ENCODE assay signal across 21 cellular contexts in the genomic region with DNA sequence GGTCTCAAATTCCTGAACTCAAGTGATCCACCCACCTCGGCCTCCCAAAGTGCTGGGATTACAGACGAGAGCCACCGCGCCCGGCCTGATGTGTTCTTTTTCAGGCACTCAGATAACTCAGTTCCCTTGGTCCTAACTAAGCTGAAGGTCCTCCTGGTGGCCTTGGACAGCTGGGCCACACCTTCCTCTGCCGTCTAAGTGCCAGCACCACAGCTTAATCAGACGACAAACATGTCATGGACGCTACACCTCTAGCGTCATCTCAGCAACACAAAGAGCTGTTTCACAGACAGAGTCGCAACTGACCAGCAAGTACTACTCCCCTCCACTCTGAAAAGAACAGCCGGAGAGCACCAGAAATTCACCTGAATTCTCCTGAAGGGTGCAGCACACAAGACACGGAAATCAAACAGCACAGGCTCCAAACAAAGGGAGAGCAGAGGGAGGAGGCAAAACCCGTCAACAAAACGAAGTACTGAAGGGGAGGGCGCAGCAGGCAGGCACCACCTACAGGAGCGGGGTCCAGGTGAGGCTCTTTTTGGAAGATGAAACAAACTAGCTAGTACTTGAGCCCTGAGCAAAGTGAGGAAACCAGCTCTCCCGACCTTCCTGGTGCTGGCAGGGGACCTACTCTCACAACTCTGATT. TPM values are rescaled to one million over a fixed set of nuclear protein-coding genes. Genes with fewer than 3 reads are reported as not detected.
DNase-seq lines count a peak whose midpoint lies in the region; ATAC-seq and TF ChIP-seq lines count a peak whose summit lies in the region.
"Had no signal": no experiment of that assay in that cellular context is flagged by ENCODE, and none has a peak within 500 bp of the region (broad histone marks: within the 10 kb centered on the region; RNA-seq: fewer than 3 reads in every experiment).

No MANE protein-coding gene starts in this region.

- TF ChIP-seq CTCF in body of pancreas (IDR thresholded peaks at IDR 0.05) (peak in 2 of 7 experiments; percentile 5), suprapubic skin (IDR thresholded peaks at IDR 0.05) (no peak), mammary epithelial cell (conservative IDR thresholded peaks at IDR 0.05 in 1 of 2, IDR thresholded peaks at IDR 0.05 in 1 of 2; ENCODE audit: extremely low read depth in 1 of 2, insufficient read depth in 1 of 2, low read depth in 1 of 2, low read length in 2 of 2) (no peak)

- H3K4me3 Mint-ChIP-seq in activated naive CD8-positive, alpha-beta T cell: peak overlapping the region; percentile 45
- no peak overlapping the region for H3K4me3 Mint-ChIP-seq in activated naive CD8-positive, alpha-beta T cell treated with anti-CD3 and anti-CD28 coated beads for 36 hours
- H3K4me3 Mint-ChIP-seq: activated CD8-positive, alpha-beta T cell treated with anti-CD3 and anti-CD28 coated beads, Interleukin-2, amount 10 ng/mL, durations not matched to agents 7 days and 5 days; stimulated activated naive CD8-positive, alpha-beta T cell treated with anti-CD3 and anti-CD28 coated beads, Interleukin-15, amount 100 ng/mL, for 72 hours had no signal

- H3K4me1 ChIP-seq in body of pancreas (peaks cover 40% of the 10 kb centered on the region), mesendoderm (ENCODE audit: control insufficient read depth, low read depth, low read length) (no peaks in the 10 kb centered on the region), suprapubic skin (peaks cover 17% of the 10 kb centered on the region), mammary epithelial cell (ENCODE audit: insufficient read depth, low read length) (peaks cover 9% of the 10 kb centered on the region)
- H3K4me1 ChIP-seq: upper lobe of right lung had no signal

- H3K27ac Mint-ChIP-seq in activated naive CD8-positive, alpha-beta T cell: peak overlapping the region; percentile 76
- H3K27ac Mint-ChIP-seq in activated naive CD8-positive, alpha-beta T cell treated with anti-CD3 and anti-CD28 coated beads for 36 hours: no peak overlapping the region

- no TSS peak for BruUV-seq in mammary epithelial cell (replicated peaks; lab: Mats Ljungman, UMichigan)

- H3K4me2 ChIP-seq in mesendoderm (ENCODE audit: low read length): no peak overlapping the region
- H3K4me2 ChIP-seq in mammary epithelial cell (ENCODE audit: insufficient read depth, low read depth, low read length): no peak overlapping the region
- H3K4me2 ChIP-seq: BLaER1 had no signal

- H3K4ac ChIP-seq in mesendoderm (ENCODE audit: low read depth, low read length): no peak overlapping the region

- no peak overlapping the region for H4K5ac ChIP-seq in mesendoderm (ENCODE audit: low read length)

- H3K27me3 Mint-ChIP-seq in activated naive CD8-positive, alpha-beta T cell: no peaks in the 10 kb centered on the region
- no peaks in the 10 kb centered on the region for H3K27me3 Mint-ChIP-seq in activated naive CD8-positive, alpha-beta T cell treated with anti-CD3 and anti-CD28 coated beads for 36 hours
- H3K27me3 Mint-ChIP-seq: stimulated activated naive CD8-positive, alpha-beta T cell treated with anti-CD3 and anti-CD28 coated beads, Interleukin-15, amount 100 ng/mL, for 72 hours had no signal

- no peaks in the 10 kb centered on the region for H3K9me3 Mint-ChIP-seq in activated naive CD8-positive, alpha-beta T cell (ENCODE audit: low read depth)
- no peaks in the 10 kb centered on the region for H3K9me3 Mint-ChIP-seq in activated naive CD8-positive, alpha-beta T cell treated with anti-CD3 and anti-CD28 coated beads for 36 hours
- H3K9me3 Mint-ChIP-seq: stimulated activated naive CD8-positive, alpha-beta T cell treated with anti-CD3 and anti-CD28 coated beads, Interleukin-15, amount 100 ng/mL, for 72 hours had no signal

- H3K27me3 ChIP-seq in body of pancreas (no peaks in the 10 kb centered on the region), mesendoderm (ENCODE audit: insufficient read depth, low read length, poor library complexity) (no peaks in the 10 kb centered on the region), suprapubic skin (no peaks in the 10 kb centered on the region), mammary epithelial cell (ENCODE audit: insufficient read depth, low read length) (no peaks in the 10 kb centered on the region)
- H3K27me3 ChIP-seq: BLaER1, colonic mucosa, upper lobe of right lung had no signal

- no peak overlapping the region for H4K8ac ChIP-seq in mesendoderm (ENCODE audit: low read depth, low read length)

- H3K79me2 ChIP-seq in mesendoderm (ENCODE audit: control insufficient read depth, insufficient read depth, low read length): peaks cover 50% of the 10 kb centered on the region
- H3K79me2 ChIP-seq in mammary epithelial cell (ENCODE audit: insufficient read depth, low read length): peaks cover 81% of the 10 kb centered on the region

- H2BK120ac ChIP-seq in mesendoderm (ENCODE audit: low read depth, low read length): no peak overlapping the region

- peak overlapping the region; percentile 35 to 84 (median 76) for H3K27ac ChIP-seq in body of pancreas
- H3K27ac ChIP-seq in mesendoderm (ENCODE audit: low read depth, low read length): no peak overlapping the region
- peak overlapping the region; percentile 18 for H3K27ac ChIP-seq in suprapubic skin
- H3K27ac ChIP-seq in mammary epithelial cell (ENCODE audit: insufficient read depth, low read depth, low read length): no peak overlapping the region
- H3K27ac ChIP-seq: BLaER1, colonic mucosa, HL-60, upper lobe of right lung had no signal

- no peak for TF ChIP-seq EP300 in suprapubic skin (IDR thresholded peaks at IDR 0.05)

- H3K9ac ChIP-seq in mesendoderm (ENCODE audit: low read length) (no peak overlapping the region), mammary epithelial cell (ENCODE audit: insufficient read depth, low read length) (no peak overlapping the region)
- H3K9ac ChIP-seq: BLaER1 had no signal

- ATAC-seq in body of pancreas: peak; percentile 36
- ATAC-seq: activated CD4-positive, CD25-positive, alpha-beta regulatory T cell treated with anti-CD3 and anti-CD28 coated beads, Interleukin-2, amount 50 U/mL, for 24 hours; activated CD8-positive, alpha-beta T cell treated with anti-CD3 and anti-CD28 coated beads, Interleukin-2, amount 10 ng/mL, durations not matched to agents 7 days and 5 days; stimulated activated naive CD8-positive, alpha-beta T cell treated with anti-CD3 and anti-CD28 coated beads, Interleukin-15, amount 100 ng/mL, for 72 hours; upper lobe of right lung had no signal

- no peak for DNase-seq in activated naive CD8-positive, alpha-beta T cell treated with anti-CD3 and anti-CD28 coated beads for 36 hours
- DNase-seq in body of pancreas: peak in 3 of 4 donors; percentile 54 to 70 (median 58)
- DNase-seq in mesendoderm: peak; percentile 36
- DNase-seq in suprapubic skin (ENCODE audit: low spot score in 2 of 2): no peak
- DNase-seq in ecto neural progenitor cell (ENCODE audit: low spot score): no peak
- no peak for DNase-seq in SKM-1 treated with dmso at 0.1 percent for 144 hours (lab: John Stamatoyannopoulos, UW; ENCODE audit: unreplicated experiment)
- DNase-seq in mammary epithelial cell: no peak
- DNase-seq: activated CD8-positive, alpha-beta T cell treated with anti-CD3 and anti-CD28 coated beads, Interleukin-2, amount 10 ng/mL, durations not matched to agents 7 days and 5 days; activated T-cell treated with anti-CD3 and anti-CD28 coated beads, Interleukin-2, amount 50 U/mL, for 48 hours; colonic mucosa; NCI-H1092 treated with DMSO at 0.1 percent for 48 hours; NCI-H2081; NCI-H82; retina; stimulated activated CD4-positive, alpha-beta T cell treated with anti-CD3 and anti-CD28 coated beads, Interleukin-4, amount 100 ng/mL, for 4 hours; stimulated activated naive CD8-positive, alpha-beta T cell treated with anti-CD3 and anti-CD28 coated beads, Interleukin-15, amount 100 ng/mL, for 72 hours; upper lobe of right lung had no signal

- no peak overlapping the region for H2BK15ac ChIP-seq in mesendoderm (replicated peaks; ENCODE audit: low read depth)

- no peak overlapping the region for H3K4me3 ChIP-seq in body of pancreas
- H3K4me3 ChIP-seq in mesendoderm (ENCODE audit: low read length): no peak overlapping the region
- H3K4me3 ChIP-seq in suprapubic skin: no peak overlapping the region
- H3K4me3 ChIP-seq in mammary epithelial cell (replicated peaks in 1 of 3; ENCODE audit: insufficient read depth in 1 of 3, low read depth in 2 of 3, low read length in 3 of 3): no peak overlapping the region
- H3K4me3 ChIP-seq: BLaER1, colonic mucosa, upper lobe of right lung had no signal

- dilution Hi-C loops in mammary epithelial cell (cut with HindIII; ENCODE audit: low sequenced_read_pairs): loop anchor here (5.0 kb wide), 1 partner anchor 164 kb away; no protein-coding TSS in a partner anchor

- H4K20me1 ChIP-seq in mammary epithelial cell (ENCODE audit: insufficient read depth, low read length): no peaks in the 10 kb centered on the region

- H3K9me3 ChIP-seq in body of pancreas: no peaks in the 10 kb centered on the region
- H3K9me3 ChIP-seq in suprapubic skin: no peaks in the 10 kb centered on the region
- H3K9me3 ChIP-seq in mammary epithelial cell (replicated peaks; ENCODE audit: insufficient read depth, low read length): no peaks in the 10 kb centered on the region
- H3K9me3 ChIP-seq: BLaER1, colonic mucosa, upper lobe of right lung had no signal

- H3K36me3 Mint-ChIP-seq in activated naive CD8-positive, alpha-beta T cell: peaks cover 5% of the 10 kb centered on the region
- peaks cover 50% of the 10 kb centered on the region for H3K36me3 Mint-ChIP-seq in activated naive CD8-positive, alpha-beta T cell treated with anti-CD3 and anti-CD28 coated beads for 36 hours

- in situ Hi-C loops in mammary epithelial cell (cut with MboI; ENCODE audit: low sequenced_read_pairs in 2 of 2): no loop called here

- H3K36me3 ChIP-seq in body of pancreas (replicated peaks in 1 of 2; ENCODE audit: insufficient read depth in 1 of 2, low read depth in 2 of 2) (no peaks in the 10 kb centered on the region), mesendoderm (ENCODE audit: control insufficient read depth, insufficient read depth, low read length) (peaks cover 3% of the 10 kb centered on the region), suprapubic skin (no peaks in the 10 kb centered on the region), mammary epithelial cell (ENCODE audit: insufficient read depth, low read length) (no peaks in the 10 kb centered on the region)
- H3K36me3 ChIP-seq: colonic mucosa had no signal

- peak in 2 of 3 donors; percentile 44 to 46 for TF ChIP-seq POLR2A in body of pancreas (IDR thresholded peaks at IDR 0.05)
- no peak for TF ChIP-seq POLR2A in suprapubic skin (IDR thresholded peaks at IDR 0.05)

- no peak overlapping the region for H2BK5ac ChIP-seq in mesendoderm (ENCODE audit: low read length)

- intact Hi-C loops in body of pancreas (cut with DNase I) (no loop called here), mammary epithelial cell (cut with micrococcal nuclease) (no loop called here)

- H3K23ac ChIP-seq in mesendoderm (ENCODE audit: low read length): peak overlapping the region; percentile 45

- CTCF ChIA-PET in mammary epithelial cell (lab: Charles Lee; ENCODE audit: low non-redundant PET): no interaction called here

- peaks cover 41% of the 10 kb centered on the region for H3K4me1 Mint-ChIP-seq in activated naive CD8-positive, alpha-beta T cell (ENCODE audit: low read depth)
- peaks cover 36% of the 10 kb centered on the region for H3K4me1 Mint-ChIP-seq in activated naive CD8-positive, alpha-beta T cell treated with anti-CD3 and anti-CD28 coated beads for 36 hours

- 47 to 51% methylated on average over 9 to 17 of the region's 17 CpGs for WGBS in body of pancreas, 2 donors
- no CpG with 5 or more reads among the region's 17 CpGs for WGBS in mesendoderm (ENCODE audit: extremely low coverage, insufficient coverage, low lambda C conversion rate)
- 80% methylated on average over 17 of the region's 17 CpGs for WGBS in suprapubic skin
- 94% methylated on average over 17 of the region's 17 CpGs for WGBS in mammary epithelial cell (ENCODE audit: low coverage, missing lambda C conversion rate)

- no peak overlapping the region for H2AK5ac ChIP-seq in mesendoderm (ENCODE audit: low read length)

- H3K56ac ChIP-seq in mesendoderm (ENCODE audit: low read length): peak overlapping the region; percentile 73

- H2AFZ ChIP-seq in mammary epithelial cell (ENCODE audit: low read depth, low read length): no peak overlapping the region

- H3K79me1 ChIP-seq in mesendoderm (ENCODE audit: low read length): peaks cover 6% of the 10 kb centered on the region

- H3K18ac ChIP-seq in mesendoderm (ENCODE audit: low read length): no peak overlapping the region

RNA-seq across cellular contexts. Expression of gene TRAP1, which starts 4.4 kb away (rescaled TPM):
- 100 to 1,000 TPM; 366 to 377 TPM for total RNA-seq in activated naive CD8-positive, alpha-beta T cell treated with anti-CD3 and anti-CD28 coated beads for 36 hours
- total RNA-seq in body of pancreas (10 to 100 TPM; 78.1 to 92.9 TPM), suprapubic skin (100 to 1,000 TPM in 3 of 4 donors, 10 to 100 TPM in 1; 75.7 to 147 (median 116) TPM), mammary epithelial cell (10 to 100 TPM; 73.5 to 97.2 TPM)
- 217 TPM for polyA plus RNA-seq in mesendoderm (2013, experiment 1 of 2)
- 214 TPM for polyA plus RNA-seq in mesendoderm (2013, experiment 2 of 2)
- polyA plus RNA-seq in mammary epithelial cell: 113 TPM
- 198 TPM for polyA minus RNA-seq in mammary epithelial cell

RNA-seq across cellular contexts. Expression of gene DNASE1, which starts 58.5 kb away (rescaled TPM):
- 1 to 10 TPM; 4.6 to 5.8 TPM for total RNA-seq in activated naive CD8-positive, alpha-beta T cell treated with anti-CD3 and anti-CD28 coated beads for 36 hours
- total RNA-seq in body of pancreas: 10 to 100 TPM; 25.9 to 52.7 TPM
- 3.8 TPM for polyA plus RNA-seq in mesendoderm (2013, experiment 1 of 2)
- 3.6 TPM for polyA plus RNA-seq in mesendoderm (2013, experiment 2 of 2)
- 10 to 100 TPM; 11.0 to 32.7 (median 23.0) TPM for total RNA-seq in suprapubic skin
- 10 to 100 TPM; 11.1 to 13.8 TPM for total RNA-seq in mammary epithelial cell
- polyA plus RNA-seq in mammary epithelial cell: 4.0 TPM
- not detected for polyA minus RNA-seq in mammary epithelial cell

Comparison
In these comparisons a context has a peak if more than half of its experiments do, and no peak if none do; other contexts are left out.
1. DNase-seq: peak in body of pancreas (3 of 4) and mesendoderm (single experiment); none in activated naive CD8-positive, alpha-beta T cell treated with anti-CD3 and anti-CD28 coated beads for 36 hours (single experiment), suprapubic skin (0 of 2), ecto neural progenitor cell (single experiment), SKM-1 treated with dmso at 0.1 percent for 144 hours (single experiment) and mammary epithelial cell (single experiment).
2. H3K27ac ChIP-seq: peak in body of pancreas (4 of 4) and suprapubic skin (single experiment); none in mesendoderm (single experiment) and mammary epithelial cell (single experiment).
3. POLR2A ChIP-seq: peak in body of pancreas (2 of 3); none in suprapubic skin (0 of 2).